23 cellular contexts compared by ENCODE assay signal in genomic region chr22:49753276-49753884, GRCh38.
"Had no signal": no experiment of that assay in that cellular context is flagged by ENCODE, and none has a peak within 500 bp of the region (broad histone marks: within the 10 kb centered on the region; RNA-seq: fewer than 3 reads in every experiment).

No MANE protein-coding gene starts in this region.

- H3K27me3 Mint-ChIP-seq: activated CD4-positive, alpha-beta T cell treated with anti-CD3 and anti-CD28 coated beads, Interleukin-2, amount 10 ng/mL, durations not matched to agents 7 days and 5 days; activated naive CD8-positive, alpha-beta T cell treated with anti-CD3 and anti-CD28 coated beads for 36 hours; progenitor cell of endocrine pancreas had no signal

- H3K4me1 ChIP-seq: testis had no signal

- DNase-seq: activated CD4-positive, alpha-beta T cell treated with anti-CD3 and anti-CD28 coated beads, Interleukin-2, amount 10 ng/mL, durations not matched to agents 7 days and 5 days; activated CD8-positive, alpha-beta memory T cell treated with anti-CD3 and anti-CD28 coated beads, Interleukin-2, amount 50 U/mL, for 48 hours; activated CD8-positive, alpha-beta T cell treated with anti-CD3 and anti-CD28 coated beads, Interleukin-2, amount 10 ng/mL, durations not matched to agents 7 days and 5 days; activated naive CD8-positive, alpha-beta T cell treated with anti-CD3 and anti-CD28 coated beads for 36 hours; amniotic stem cell; dermis blood vessel endothelial cell; effector memory CD8-positive, alpha-beta T cell; foreskin melanocyte; kidney; midbrain; occipital lobe; stimulated activated CD4-positive, alpha-beta T cell treated with anti-CD3 and anti-CD28 coated beads, Interleukin-4, amount 100 ng/mL, for 24 hours; T-cell; T-helper 9 cell; testis had no signal

- H3K4me3 Mint-ChIP-seq: activated CD4-positive, alpha-beta T cell treated with anti-CD3 and anti-CD28 coated beads, Interleukin-2, amount 10 ng/mL, durations not matched to agents 7 days and 5 days; activated CD8-positive, alpha-beta T cell treated with anti-CD3 and anti-CD28 coated beads, Interleukin-2, amount 10 ng/mL, durations not matched to agents 7 days and 5 days; activated naive CD8-positive, alpha-beta T cell treated with anti-CD3 and anti-CD28 coated beads for 36 hours; effector memory CD8-positive, alpha-beta T cell; nephron; stimulated activated effector memory CD8-positive, alpha-beta T cell treated with anti-CD3 and anti-CD28 coated beads, Interleukin-12 subunit alpha, Interleukin-12 subunit beta, amount 100 ng/mL, for 72 hours; T-cell; type B pancreatic cell had no signal

- H3K36me3 Mint-ChIP-seq: activated naive CD8-positive, alpha-beta T cell treated with anti-CD3 and anti-CD28 coated beads for 36 hours; T-cell; type B pancreatic cell had no signal

- H3K27ac ChIP-seq: epithelial cell of prostate, SK-N-MC, testis had no signal

- H3K4me3 ChIP-seq: SK-N-MC, testis had no signal

- H3K9me3 ChIP-seq: testis had no signal

- H3K9me3 Mint-ChIP-seq: activated CD4-positive, alpha-beta T cell treated with anti-CD3 and anti-CD28 coated beads, Interleukin-2, amount 10 ng/mL, durations not matched to agents 7 days and 5 days; activated naive CD8-positive, alpha-beta T cell treated with anti-CD3 and anti-CD28 coated beads for 36 hours; effector memory CD8-positive, alpha-beta T cell; stimulated activated effector memory CD8-positive, alpha-beta T cell treated with anti-CD3 and anti-CD28 coated beads, Interleukin-12 subunit alpha, Interleukin-12 subunit beta, amount 100 ng/mL, for 72 hours; T-cell; type B pancreatic cell had no signal

- ATAC-seq: activated CD8-positive, alpha-beta T cell treated with anti-CD3 and anti-CD28 coated beads, Interleukin-2, amount 10 ng/mL, durations not matched to agents 7 days and 5 days; effector memory CD8-positive, alpha-beta T cell; left lobe of liver; right cardiac atrium; stimulated activated effector memory CD8-positive, alpha-beta T cell treated with anti-CD3 and anti-CD28 coated beads, Interleukin-12 subunit alpha, Interleukin-12 subunit beta, amount 100 ng/mL, for 72 hours; T-cell had no signal

- H3K27me3 ChIP-seq: testis had no signal

- H3K27ac Mint-ChIP-seq: activated CD4-positive, alpha-beta T cell treated with anti-CD3 and anti-CD28 coated beads, Interleukin-2, amount 10 ng/mL, durations not matched to agents 7 days and 5 days; activated CD8-positive, alpha-beta T cell treated with anti-CD3 and anti-CD28 coated beads, Interleukin-2, amount 10 ng/mL, durations not matched to agents 7 days and 5 days; activated naive CD8-positive, alpha-beta T cell treated with anti-CD3 and anti-CD28 coated beads for 36 hours; effector memory CD8-positive, alpha-beta T cell; nephron; progenitor cell of endocrine pancreas; stimulated activated effector memory CD8-positive, alpha-beta T cell treated with anti-CD3 and anti-CD28 coated beads, Interleukin-12 subunit alpha, Interleukin-12 subunit beta, amount 100 ng/mL, for 72 hours; T-cell; type B pancreatic cell had no signal

- H3K4me1 Mint-ChIP-seq: activated CD4-positive, alpha-beta T cell treated with anti-CD3 and anti-CD28 coated beads, Interleukin-2, amount 10 ng/mL, durations not matched to agents 7 days and 5 days; activated naive CD8-positive, alpha-beta T cell treated with anti-CD3 and anti-CD28 coated beads for 36 hours; nephron; stimulated activated effector memory CD8-positive, alpha-beta T cell treated with anti-CD3 and anti-CD28 coated beads, Interleukin-12 subunit alpha, Interleukin-12 subunit beta, amount 100 ng/mL, for 72 hours; T-cell had no signal
